9 cellular contexts compared by ENCODE assay signal in genomic region chr12:57006809-57007475, GRCh38. TPM values are rescaled to one million over a fixed set of nuclear protein-coding genes. Genes with fewer than 3 reads are reported as not detected.
DNase-seq lines count a peak whose midpoint lies in the region; ATAC-seq and TF ChIP-seq lines count a peak whose summit lies in the region.
"Had no signal": no experiment of that assay in that cellular context is flagged by ENCODE, and none has a peak within 500 bp of the region (broad histone marks: within the 10 kb centered on the region; RNA-seq: fewer than 3 reads in every experiment).

No MANE protein-coding gene starts in this region.

- peak overlapping the region; percentile 70 for H3K4me3 Mint-ChIP-seq in GM23338
- H3K4me3 Mint-ChIP-seq in activated CD4-positive, alpha-beta T cell treated with anti-CD3 and anti-CD28 coated beads, Interleukin-2, amount 10 ng/mL, durations not matched to agents 24 days and 14 days, result peak overlapping the region; percentile 80

- peaks cover 6% of the 10 kb centered on the region; the same call in 1 of the 2 replicates for H4K20me1 ChIP-seq in GM23338 (replicated peaks; ENCODE audit: insufficient read depth)

- peaks cover 44% of the 10 kb centered on the region for H3K4me1 ChIP-seq in GM23338 (ENCODE audit: insufficient read depth)

- ATAC-seq in GM23338, result no peak
- no peak for ATAC-seq in GM21381 (IDR thresholded peaks at IDR 0.05; ENCODE audit: unreplicated experiment)
- ATAC-seq in HG03520 (IDR thresholded peaks at IDR 0.05; ENCODE audit: unreplicated experiment), result no peak
- no peak for ATAC-seq in HG02642 (IDR thresholded peaks at IDR 0.05; ENCODE audit: poor library complexity, unreplicated experiment)

- no peaks in the 10 kb centered on the region for H3K9me2 ChIP-seq in GM23338 (ENCODE audit: insufficient read depth)

- H2AFZ ChIP-seq in GM23338, result peak overlapping the region; percentile 95; the same call in 1 of the 2 replicates

- H3K27ac Mint-ChIP-seq in GM23338, result no peak overlapping the region
- H3K27ac Mint-ChIP-seq in activated CD4-positive, alpha-beta T cell treated with anti-CD3 and anti-CD28 coated beads, Interleukin-2, amount 10 ng/mL, durations not matched to agents 24 days and 14 days, result peak overlapping the region; percentile 77

- peak overlapping the region; percentile 68 for H3K4me2 ChIP-seq in GM23338

- H3K9me3 Mint-ChIP-seq in GM23338, result no peaks in the 10 kb centered on the region
- H3K9me3 Mint-ChIP-seq in activated CD4-positive, alpha-beta T cell treated with anti-CD3 and anti-CD28 coated beads, Interleukin-2, amount 10 ng/mL, durations not matched to agents 24 days and 14 days, result no peaks in the 10 kb centered on the region

- intact Hi-C loops in activated CD4-positive, alpha-beta T cell treated with anti-CD3 and anti-CD28 coated beads, Interleukin-2, amount 10 ng/mL, durations not matched to agents 24 days and 14 days (cut with micrococcal nuclease), result loop anchor here (2.0 to 10.0 kb wide), 3 partner anchors 176 to 470 kb away; partner anchors contain the start of genes ARHGAP9 and BAZ2A

- DNase-seq in GM23338 (ENCODE audit: low spot score) (no peak), fibroblast of the aortic adventitia (ENCODE audit: low read depth) (no peak), COR-L47 (lab: John Stamatoyannopoulos, UW) (no peak)
- peak; percentile 65 for DNase-seq in activated CD4-positive, alpha-beta T cell treated with anti-CD3 and anti-CD28 coated beads, Interleukin-2, amount 10 ng/mL, durations not matched to agents 24 days and 14 days
- peak; percentile 41 for DNase-seq in stimulated activated CD4-positive, alpha-beta T cell treated with anti-CD3 and anti-CD28 coated beads, Interleukin-4, amount 100 ng/mL, for 24 hours

- no peak overlapping the region for H3K27ac ChIP-seq in GM23338 (ENCODE audit: low read depth)

- H3K4me3 ChIP-seq in GM23338, result peak overlapping the region; percentile 46; the same call in 1 of the 2 replicates
- H3K4me3 ChIP-seq in fibroblast of the aortic adventitia (ENCODE audit: low read depth, low read length), result peak overlapping the region; percentile 49

- H3K27me3 ChIP-seq in GM23338 (ENCODE audit: insufficient read depth), result no peaks in the 10 kb centered on the region

- H3K79me2 ChIP-seq in GM23338 (replicated peaks; ENCODE audit: insufficient read depth), result peaks cover 34% of the 10 kb centered on the region

- TF ChIP-seq CTCF in GM23338 (conservative IDR thresholded peaks at IDR 0.05; ENCODE audit: low read depth in 2 of 2) (no peak), fibroblast of the aortic adventitia (IDR thresholded peaks at IDR 0.05; ENCODE audit: insufficient read depth, low read length) (no peak)

- H3K36me3 ChIP-seq in GM23338 (ENCODE audit: insufficient read depth), result peaks cover 24% of the 10 kb centered on the region

- H3K4me1 Mint-ChIP-seq in GM23338, result peaks cover 49% of the 10 kb centered on the region
- H3K4me1 Mint-ChIP-seq in activated CD4-positive, alpha-beta T cell treated with anti-CD3 and anti-CD28 coated beads, Interleukin-2, amount 10 ng/mL, durations not matched to agents 24 days and 14 days, result peaks cover 45% of the 10 kb centered on the region

- peaks cover 5% of the 10 kb centered on the region for H3K27me3 Mint-ChIP-seq in GM23338 (ENCODE audit: insufficient read depth, low read depth, poor library complexity)
- no peaks in the 10 kb centered on the region for H3K27me3 Mint-ChIP-seq in activated CD4-positive, alpha-beta T cell treated with anti-CD3 and anti-CD28 coated beads, Interleukin-2, amount 10 ng/mL, durations not matched to agents 24 days and 14 days

- peaks cover 7% of the 10 kb centered on the region; the same call in 1 of the 2 replicates for H3F3A ChIP-seq in GM23338 (replicated peaks; ENCODE audit: low read depth)

- peaks cover 30% of the 10 kb centered on the region for H3K36me3 Mint-ChIP-seq in GM23338 (ENCODE audit: low read depth)
- peaks cover 23% of the 10 kb centered on the region for H3K36me3 Mint-ChIP-seq in activated CD4-positive, alpha-beta T cell treated with anti-CD3 and anti-CD28 coated beads, Interleukin-2, amount 10 ng/mL, durations not matched to agents 24 days and 14 days (ENCODE audit: low read depth)

TF ChIP-seq in GM23338, 12 proteins besides CTCF, POLR2A, EP300 and RAD21:
- TF ChIP-seq, protein P1, sequence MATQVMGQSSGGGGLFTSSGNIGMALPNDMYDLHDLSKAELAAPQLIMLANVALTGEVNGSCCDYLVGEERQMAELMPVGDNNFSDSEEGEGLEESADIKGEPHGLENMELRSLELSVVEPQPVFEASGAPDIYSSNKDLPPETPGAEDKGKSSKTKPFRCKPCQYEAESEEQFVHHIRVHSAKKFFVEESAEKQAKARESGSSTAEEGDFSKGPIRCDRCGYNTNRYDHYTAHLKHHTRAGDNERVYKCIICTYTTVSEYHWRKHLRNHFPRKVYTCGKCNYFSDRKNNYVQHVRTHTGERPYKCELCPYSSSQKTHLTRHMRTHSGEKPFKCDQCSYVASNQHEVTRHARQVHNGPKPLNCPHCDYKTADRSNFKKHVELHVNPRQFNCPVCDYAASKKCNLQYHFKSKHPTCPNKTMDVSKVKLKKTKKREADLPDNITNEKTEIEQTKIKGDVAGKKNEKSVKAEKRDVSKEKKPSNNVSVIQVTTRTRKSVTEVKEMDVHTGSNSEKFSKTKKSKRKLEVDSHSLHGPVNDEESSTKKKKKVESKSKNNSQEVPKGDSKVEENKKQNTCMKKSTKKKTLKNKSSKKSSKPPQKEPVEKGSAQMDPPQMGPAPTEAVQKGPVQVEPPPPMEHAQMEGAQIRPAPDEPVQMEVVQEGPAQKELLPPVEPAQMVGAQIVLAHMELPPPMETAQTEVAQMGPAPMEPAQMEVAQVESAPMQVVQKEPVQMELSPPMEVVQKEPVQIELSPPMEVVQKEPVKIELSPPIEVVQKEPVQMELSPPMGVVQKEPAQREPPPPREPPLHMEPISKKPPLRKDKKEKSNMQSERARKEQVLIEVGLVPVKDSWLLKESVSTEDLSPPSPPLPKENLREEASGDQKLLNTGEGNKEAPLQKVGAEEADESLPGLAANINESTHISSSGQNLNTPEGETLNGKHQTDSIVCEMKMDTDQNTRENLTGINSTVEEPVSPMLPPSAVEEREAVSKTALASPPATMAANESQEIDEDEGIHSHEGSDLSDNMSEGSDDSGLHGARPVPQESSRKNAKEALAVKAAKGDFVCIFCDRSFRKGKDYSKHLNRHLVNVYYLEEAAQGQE (IDR thresholded peaks at IDR 0.05; ENCODE audit: unreplicated experiment), result no peak
- TF ChIP-seq EZH2phosphoT487 (IDR thresholded peaks at IDR 0.05; ENCODE audit: unreplicated experiment) (no peak), NANOG (IDR thresholded peaks at IDR 0.05; ENCODE audit: borderline replicate concordance) (no peak)
TF ChIP-seq in GM23338: peak in this region for 0.

RNA-seq across cellular contexts. Expression of gene ZBTB39, which starts 0.6 kb away (rescaled TPM):
- 24.1 and 26.7 TPM in 2 replicates for total RNA-seq in GM23338 (2014; rRNA removed; shearing (Covaris generic))
- 5.5 and 6.6 TPM in 2 replicates for polyA plus RNA-seq in GM23338 (2016; fragmentation: Nextera tagmentation; extraction: Ambion mirVana)
- total RNA-seq in activated CD4-positive, alpha-beta T cell treated with anti-CD3 and anti-CD28 coated beads, Interleukin-2, amount 10 ng/mL, durations not matched to agents 24 days and 14 days, result 11.0 TPM in 2 replicates
- total RNA-seq in fibroblast of the aortic adventitia (ENCODE audit: low replicate concordance), result 5.2 and 6.1 TPM in 2 replicates

RNA-seq across cellular contexts. Expression of gene TAC3, which starts 9.4 kb away (rescaled TPM):
- total RNA-seq in GM23338 (2014; rRNA removed; shearing (Covaris generic)), result 11.9 and 22.0 TPM in 2 replicates
- 35.1 and 37.5 TPM in 2 replicates for polyA plus RNA-seq in GM23338 (2016; fragmentation: Nextera tagmentation; extraction: Ambion mirVana)
- total RNA-seq in activated CD4-positive, alpha-beta T cell treated with anti-CD3 and anti-CD28 coated beads, Interleukin-2, amount 10 ng/mL, durations not matched to agents 24 days and 14 days, result 0.57 TPM in 1 of 2 replicates, not detected in the other
- not detected in 2 replicates for total RNA-seq in fibroblast of the aortic adventitia (ENCODE audit: low replicate concordance)
- total RNA-seq: lung had no signal
- polyA plus RNA-seq: lung had no signal

RNA-seq across cellular contexts. Expression of gene MYO1A, which starts 43.0 kb away (rescaled TPM):
- not detected in 2 replicates for total RNA-seq in GM23338 (2014; rRNA removed; shearing (Covaris generic))
- not detected in 2 replicates for polyA plus RNA-seq in GM23338 (2016; fragmentation: Nextera tagmentation; extraction: Ambion mirVana)
- total RNA-seq in activated CD4-positive, alpha-beta T cell treated with anti-CD3 and anti-CD28 coated beads, Interleukin-2, amount 10 ng/mL, durations not matched to agents 24 days and 14 days, result 1.7 TPM in 2 replicates
- total RNA-seq in fibroblast of the aortic adventitia (ENCODE audit: low replicate concordance), result 0.09 and 3.4 TPM in 2 replicates

RNA-seq across cellular contexts. Expression of gene RDH16, which starts 49.5 kb away (rescaled TPM):
- total RNA-seq in GM23338 (2014; rRNA removed; shearing (Covaris generic)), result 0.62 and 0.66 TPM in 2 replicates
- 0.28 and 0.52 TPM in 2 replicates for polyA plus RNA-seq in GM23338 (2016; fragmentation: Nextera tagmentation; extraction: Ambion mirVana)
- 0.38 and 0.42 TPM in 2 replicates for total RNA-seq in activated CD4-positive, alpha-beta T cell treated with anti-CD3 and anti-CD28 coated beads, Interleukin-2, amount 10 ng/mL, durations not matched to agents 24 days and 14 days
- 0.09 TPM in 1 of 2 replicates, not detected in the other for total RNA-seq in fibroblast of the aortic adventitia (ENCODE audit: low replicate concordance)

Comparison
In these comparisons a context has a peak if more than half of its experiments do, and no peak if none do; other contexts are left out.
1. DNase-seq: peak in activated CD4-positive, alpha-beta T cell treated with anti-CD3 and anti-CD28 coated beads, Interleukin-2, amount 10 ng/mL, durations not matched to agents 24 days and 14 days (single experiment) and stimulated activated CD4-positive, alpha-beta T cell treated with anti-CD3 and anti-CD28 coated beads, Interleukin-4, amount 100 ng/mL, for 24 hours (single experiment); none in GM23338 (single experiment), fibroblast of the aortic adventitia (single experiment) and COR-L47 (single experiment).